ENCODE assay signal across 1 cellular context in the genomic region with DNA sequence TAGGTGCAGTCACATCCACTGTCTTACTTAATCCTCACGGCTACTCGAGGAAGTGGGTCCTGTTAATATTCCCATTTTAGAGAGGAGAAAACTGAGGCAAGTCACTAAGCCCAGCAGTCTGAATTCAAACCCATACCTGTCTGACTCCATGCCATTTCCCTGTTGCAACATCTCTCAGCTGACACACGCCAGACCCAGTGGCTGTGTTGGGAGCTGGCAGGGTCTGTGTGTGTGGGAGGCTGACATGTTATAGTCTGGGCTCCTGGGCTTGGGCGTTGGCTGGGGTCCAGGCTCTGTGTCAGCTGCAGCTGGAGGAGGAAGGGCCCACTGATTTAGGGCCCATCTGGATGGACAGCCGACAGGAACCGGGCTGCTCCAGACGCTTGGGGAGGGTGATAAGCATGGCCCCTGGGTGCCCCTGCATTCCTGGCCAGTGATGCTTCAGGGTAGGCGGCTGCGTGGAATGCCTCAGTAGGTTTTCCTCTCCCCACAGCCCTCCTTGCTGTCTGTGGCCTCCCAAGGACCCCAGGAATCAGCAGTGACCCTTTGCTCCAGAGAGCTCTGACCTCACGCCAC.
TF ChIP-seq lines count a peak whose summit lies in the region.

No MANE protein-coding gene starts in this region.

TF ChIP-seq in K562, 482 proteins besides CTCF, POLR2A, EP300 and RAD21 (continued from another document):
- TF ChIP-seq NCOA1 (IDR thresholded peaks at IDR 0.05; ENCODE audit: low read depth) (no peak), CBFB (CRISPR knock-in tag; IDR thresholded peaks at IDR 0.05) (no peak), MEIS2 (IDR thresholded peaks at IDR 0.05; ENCODE audit: partially characterized antibody) (peak; percentile 85), KLF16 (IDR thresholded peaks at IDR 0.05) (peak; percentile 60; the same call in 1 of the 2 replicates), MTF1 (CRISPR knock-in tag; IDR thresholded peaks at IDR 0.05; ENCODE audit: borderline replicate concordance) (no peak), PBX2 (CRISPR knock-in tag; IDR thresholded peaks at IDR 0.05; ENCODE audit: low read depth) (no peak), PBX2 (tag; conservative IDR thresholded peaks at IDR 0.05; ENCODE audit: low read depth) (peak; percentile 63), ZNF589 (CRISPR knock-in tag; IDR thresholded peaks at IDR 0.05; ENCODE audit: low read depth) (peak; percentile 77), TFAP4 (CRISPR knock-in tag; IDR thresholded peaks at IDR 0.05; ENCODE audit: borderline replicate concordance) (peak; percentile 67), FOSL1 (tag; conservative IDR thresholded peaks at IDR 0.05) (peak; percentile 49), ZNF584 (CRISPR knock-in tag; IDR thresholded peaks at IDR 0.05; ENCODE audit: low read depth) (peak; percentile 52; the same call in 1 of the 2 replicates)
- TF ChIP-seq, protein P1, sequence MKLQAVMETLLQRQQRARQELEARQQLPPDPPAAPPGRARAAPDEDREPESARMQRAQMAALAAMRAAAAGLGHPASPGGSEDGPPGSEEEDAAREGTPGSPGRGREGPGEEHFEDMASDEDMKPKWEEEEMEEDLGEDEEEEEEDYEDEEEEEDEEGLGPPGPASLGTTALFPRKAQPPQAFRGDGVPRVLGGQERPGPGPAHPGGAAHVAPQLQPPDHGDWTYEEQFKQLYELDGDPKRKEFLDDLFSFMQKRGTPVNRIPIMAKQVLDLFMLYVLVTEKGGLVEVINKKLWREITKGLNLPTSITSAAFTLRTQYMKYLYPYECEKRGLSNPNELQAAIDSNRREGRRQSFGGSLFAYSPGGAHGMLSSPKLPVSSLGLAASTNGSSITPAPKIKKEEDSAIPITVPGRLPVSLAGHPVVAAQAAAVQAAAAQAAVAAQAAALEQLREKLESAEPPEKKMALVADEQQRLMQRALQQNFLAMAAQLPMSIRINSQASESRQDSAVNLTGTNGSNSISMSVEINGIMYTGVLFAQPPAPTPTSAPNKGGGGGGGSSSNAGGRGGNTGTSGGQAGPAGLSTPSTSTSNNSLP (IDR thresholded peaks at IDR 0.05; ENCODE audit: borderline replicate concordance, low read depth, low read length): no peak
